1 cellular context compared by ENCODE assay signal in the genomic region with DNA sequence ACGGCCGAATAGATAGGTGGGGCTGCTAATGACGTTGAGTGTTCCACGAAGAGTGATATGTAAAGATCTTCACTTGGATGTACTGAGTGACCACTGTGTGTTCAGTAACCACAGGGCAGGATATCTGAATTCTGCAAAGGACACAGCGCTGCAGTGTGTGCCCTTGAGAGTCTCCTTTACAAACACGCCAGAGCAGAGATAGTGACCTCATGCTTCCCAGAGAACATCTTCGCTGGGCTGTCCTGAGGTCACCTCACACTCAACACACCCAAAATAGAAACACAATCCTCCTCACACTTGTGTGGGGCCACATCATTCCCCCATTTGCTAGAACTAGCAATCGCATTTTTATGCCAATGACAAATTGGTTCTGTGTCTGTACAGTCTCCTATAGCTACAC.
A peak's percentile ranks its signal among the peaks of the same experiment; 100 is the strongest.
TF ChIP-seq lines count a peak whose summit lies in the region.

No MANE protein-coding gene starts in this region.

TF ChIP-seq in HepG2, 621 proteins besides CTCF, POLR2A, EP300 and RAD21 (continued from another document):
- TF ChIP-seq, protein P1, sequence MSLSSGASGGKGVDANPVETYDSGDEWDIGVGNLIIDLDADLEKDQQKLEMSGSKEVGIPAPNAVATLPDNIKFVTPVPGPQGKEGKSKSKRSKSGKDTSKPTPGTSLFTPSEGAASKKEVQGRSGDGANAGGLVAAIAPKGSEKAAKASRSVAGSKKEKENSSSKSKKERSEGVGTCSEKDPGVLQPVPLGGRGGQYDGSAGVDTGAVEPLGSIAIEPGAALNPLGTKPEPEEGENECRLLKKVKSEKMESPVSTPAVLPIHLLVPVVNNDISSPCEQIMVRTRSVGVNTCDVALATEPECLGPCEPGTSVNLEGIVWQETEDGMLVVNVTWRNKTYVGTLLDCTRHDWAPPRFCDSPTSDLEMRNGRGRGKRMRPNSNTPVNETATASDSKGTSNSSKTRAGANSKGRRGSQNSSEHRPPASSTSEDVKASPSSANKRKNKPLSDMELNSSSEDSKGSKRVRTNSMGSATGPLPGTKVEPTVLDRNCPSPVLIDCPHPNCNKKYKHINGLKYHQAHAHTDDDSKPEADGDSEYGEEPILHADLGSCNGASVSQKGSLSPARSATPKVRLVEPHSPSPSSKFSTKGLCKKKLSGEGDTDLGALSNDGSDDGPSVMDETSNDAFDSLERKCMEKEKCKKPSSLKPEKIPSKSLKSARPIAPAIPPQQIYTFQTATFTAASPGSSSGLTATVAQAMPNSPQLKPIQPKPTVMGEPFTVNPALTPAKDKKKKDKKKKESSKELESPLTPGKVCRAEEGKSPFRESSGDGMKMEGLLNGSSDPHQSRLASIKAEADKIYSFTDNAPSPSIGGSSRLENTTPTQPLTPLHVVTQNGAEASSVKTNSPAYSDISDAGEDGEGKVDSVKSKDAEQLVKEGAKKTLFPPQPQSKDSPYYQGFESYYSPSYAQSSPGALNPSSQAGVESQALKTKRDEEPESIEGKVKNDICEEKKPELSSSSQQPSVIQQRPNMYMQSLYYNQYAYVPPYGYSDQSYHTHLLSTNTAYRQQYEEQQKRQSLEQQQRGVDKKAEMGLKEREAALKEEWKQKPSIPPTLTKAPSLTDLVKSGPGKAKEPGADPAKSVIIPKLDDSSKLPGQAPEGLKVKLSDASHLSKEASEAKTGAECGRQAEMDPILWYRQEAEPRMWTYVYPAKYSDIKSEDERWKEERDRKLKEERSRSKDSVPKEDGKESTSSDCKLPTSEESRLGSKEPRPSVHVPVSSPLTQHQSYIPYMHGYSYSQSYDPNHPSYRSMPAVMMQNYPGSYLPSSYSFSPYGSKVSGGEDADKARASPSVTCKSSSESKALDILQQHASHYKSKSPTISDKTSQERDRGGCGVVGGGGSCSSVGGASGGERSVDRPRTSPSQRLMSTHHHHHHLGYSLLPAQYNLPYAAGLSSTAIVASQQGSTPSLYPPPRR (CRISPR knock-in tag; IDR thresholded peaks at IDR 0.05; ENCODE audit: borderline replicate concordance), result no peak
- TF ChIP-seq, protein P2, sequence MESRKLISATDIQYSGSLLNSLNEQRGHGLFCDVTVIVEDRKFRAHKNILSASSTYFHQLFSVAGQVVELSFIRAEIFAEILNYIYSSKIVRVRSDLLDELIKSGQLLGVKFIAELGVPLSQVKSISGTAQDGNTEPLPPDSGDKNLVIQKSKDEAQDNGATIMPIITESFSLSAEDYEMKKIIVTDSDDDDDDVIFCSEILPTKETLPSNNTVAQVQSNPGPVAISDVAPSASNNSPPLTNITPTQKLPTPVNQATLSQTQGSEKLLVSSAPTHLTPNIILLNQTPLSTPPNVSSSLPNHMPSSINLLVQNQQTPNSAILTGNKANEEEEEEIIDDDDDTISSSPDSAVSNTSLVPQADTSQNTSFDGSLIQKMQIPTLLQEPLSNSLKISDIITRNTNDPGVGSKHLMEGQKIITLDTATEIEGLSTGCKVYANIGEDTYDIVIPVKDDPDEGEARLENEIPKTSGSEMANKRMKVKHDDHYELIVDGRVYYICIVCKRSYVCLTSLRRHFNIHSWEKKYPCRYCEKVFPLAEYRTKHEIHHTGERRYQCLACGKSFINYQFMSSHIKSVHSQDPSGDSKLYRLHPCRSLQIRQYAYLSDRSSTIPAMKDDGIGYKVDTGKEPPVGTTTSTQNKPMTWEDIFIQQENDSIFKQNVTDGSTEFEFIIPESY (CRISPR knock-in tag; IDR thresholded peaks at IDR 0.05), result 0 out of 2 replicates have a peak, but pooled peaks have one; percentile 10
